ENCODE assay signal across 9 cellular contexts in genomic region chr19:10286803-10287737, GRCh38. TPM values are rescaled to one million over a fixed set of nuclear protein-coding genes. Genes with fewer than 3 reads are reported as not detected.
DNase-seq lines count a peak whose midpoint lies in the region; ATAC-seq, FAIRE-seq and TF ChIP-seq lines count a peak whose summit lies in the region.
"Had no signal": no experiment of that assay in that cellular context is flagged by ENCODE, and none has a peak within 500 bp of the region (broad histone marks: within the 10 kb centered on the region; RNA-seq: fewer than 3 reads in every experiment).

ICAM4 (plus strand) TSS chr19:10286955; CDS start chr19:10287013, 58 bp downstream.

- peak within 1 kb of the TSS; percentile 75 for H3K4me3 Mint-ChIP-seq in activated naive CD8-positive, alpha-beta T cell treated with anti-CD3 and anti-CD28 coated beads, Interleukin-2, amount 10 ng/mL, durations not matched to agents 7 days and 5 days

- TF ChIP-seq CTCF in Loucy (conservative IDR thresholded peaks at IDR 0.05; ENCODE audit: low read length) (no peak), left lung (IDR thresholded peaks at IDR 0.05) (no peak)

- H3K4me3 ChIP-seq in Loucy (ENCODE audit: low read length, poor library complexity, severe bottlenecking) (peak within 1 kb of the TSS; percentile 71), left lung (peak within 1 kb of the TSS in 1 of 2 donors; percentile 29)

- peak within 1 kb of the TSS; percentile 59 for H3K9ac ChIP-seq in Loucy (ENCODE audit: low read depth, low read length, poor library complexity, severe bottlenecking)

- peak; percentile 65 for ATAC-seq in activated naive CD8-positive, alpha-beta T cell treated with anti-CD3 and anti-CD28 coated beads, Interleukin-2, amount 10 ng/mL, durations not matched to agents 7 days and 5 days (ENCODE audit: low read depth)
- ATAC-seq in left lung (peak; percentile 51), GM21423 (IDR thresholded peaks at IDR 0.05; ENCODE audit: unreplicated experiment) (no peak), GM21447 (IDR thresholded peaks at IDR 0.05; ENCODE audit: unreplicated experiment) (no peak)

- peaks cover 47% of the 10 kb centered on the region for H3K4me1 Mint-ChIP-seq in activated naive CD8-positive, alpha-beta T cell treated with anti-CD3 and anti-CD28 coated beads, Interleukin-2, amount 10 ng/mL, durations not matched to agents 7 days and 5 days

- H3F3A ChIP-seq in Loucy (ENCODE audit: low read depth), result no peaks in the 10 kb centered on the region

- no peaks in the 10 kb centered on the region for H3K9me3 Mint-ChIP-seq in activated naive CD8-positive, alpha-beta T cell treated with anti-CD3 and anti-CD28 coated beads, Interleukin-2, amount 10 ng/mL, durations not matched to agents 7 days and 5 days

- intact Hi-C loops in left lung (cut with DNase I), result no loop called here

- peak within 1 kb of the TSS; percentile 92 for H2AFZ ChIP-seq in Loucy (ENCODE audit: low read length)

- peak within 1 kb of the TSS; percentile 42 for H3K27ac Mint-ChIP-seq in activated naive CD8-positive, alpha-beta T cell treated with anti-CD3 and anti-CD28 coated beads, Interleukin-2, amount 10 ng/mL, durations not matched to agents 7 days and 5 days

- H3K27me3 Mint-ChIP-seq in activated naive CD8-positive, alpha-beta T cell treated with anti-CD3 and anti-CD28 coated beads, Interleukin-2, amount 10 ng/mL, durations not matched to agents 7 days and 5 days, result peaks cover 41% of the 10 kb centered on the region

- no peak for TF ChIP-seq POLR2A in H54 (IDR thresholded peaks at IDR 0.05; ENCODE audit: low read depth, low read length)

- FAIRE-seq in H54 (lab: Jason Lieb, UNC), result no peak

- H3K36me3 ChIP-seq in Loucy (ENCODE audit: insufficient read depth, low read length) (peaks cover 17% of the 10 kb centered on the region; the same call in 1 of the 2 replicates), left lung (peaks cover 0 to 43% of the 10 kb centered on the region in 2 donors)

- H3K27ac ChIP-seq in left lung, result peak within 1 kb of the TSS; percentile 64 to 77
- H3K27ac ChIP-seq: tibial artery had no signal

- peak within 1 kb of the TSS; percentile 83 for H3K4me2 ChIP-seq in Loucy (ENCODE audit: low read depth, low read length, poor library complexity, severe bottlenecking)

- no peaks in the 10 kb centered on the region for H3K27me3 ChIP-seq in Loucy (ENCODE audit: insufficient read depth, low read length, poor library complexity, severe bottlenecking)
- H3K27me3 ChIP-seq in left lung, result peaks cover 9 to 49% of the 10 kb centered on the region in 2 donors

- peaks cover 18% of the 10 kb centered on the region for H3K36me3 Mint-ChIP-seq in activated naive CD8-positive, alpha-beta T cell treated with anti-CD3 and anti-CD28 coated beads, Interleukin-2, amount 10 ng/mL, durations not matched to agents 7 days and 5 days

- H3K9me2 ChIP-seq in Loucy (replicated peaks; ENCODE audit: low read depth, low read length), result no peaks in the 10 kb centered on the region

- no peaks in the 10 kb centered on the region for H3K79me2 ChIP-seq in Loucy (ENCODE audit: insufficient read depth, low read length)

- no peaks in the 10 kb centered on the region for H3K9me3 ChIP-seq in Loucy (ENCODE audit: insufficient read depth, low read depth, low read length)
- H3K9me3 ChIP-seq in left lung, result no peaks in the 10 kb centered on the region
- H3K9me3 ChIP-seq: tibial artery had no signal

- DNase-seq in CMK (ENCODE audit: low read depth) (peak; percentile 68), left lung (peak; percentile 85 to 89), NCI-H446 (lab: John Stamatoyannopoulos, UW) (no peak), H54 (ENCODE audit: insufficient read length, low spot score) (no peak)
- DNase-seq in activated naive CD8-positive, alpha-beta T cell treated with anti-CD3 and anti-CD28 coated beads, Interleukin-2, amount 10 ng/mL, durations not matched to agents 7 days and 5 days, result peak; percentile 72

- H3K4me1 ChIP-seq in Loucy (ENCODE audit: insufficient read depth, low read length, poor library complexity, severe bottlenecking) (peaks cover 29% of the 10 kb centered on the region), left lung (peaks cover 47 to 99% of the 10 kb centered on the region in 2 donors)

- POLR2A ChIA-PET in activated naive CD8-positive, alpha-beta T cell treated with anti-CD3 and anti-CD28 coated beads, Interleukin-2, amount 10 ng/mL, durations not matched to agents 7 days and 5 days (lab: Charles Lee), result interaction anchor here (0.7 to 3.1 kb wide), 6 partner anchors 9 to 131 kb away, joined by 3 to 49 read pairs (median 4); partner anchors contain the start of genes ICAM1 and RAVER1

- H4K20me1 ChIP-seq in Loucy (ENCODE audit: insufficient read depth, low read length, poor library complexity, severe bottlenecking), result no peaks in the 10 kb centered on the region

RNA-seq across cellular contexts. Expression of gene ICAM4, which starts in this region (rescaled TPM):
- total RNA-seq in activated naive CD8-positive, alpha-beta T cell treated with anti-CD3 and anti-CD28 coated beads, Interleukin-2, amount 10 ng/mL, durations not matched to agents 7 days and 5 days, result 1 to 10 TPM; 1.2 to 1.7 TPM
- 10 to 100 TPM in 1 of 2 donors, 1 to 10 TPM in 1; 4.5 to 17.9 TPM for total RNA-seq in left lung

Comparison
In these comparisons a context has a peak if more than half of its experiments do, and no peak if none do; other contexts are left out.
1. DNase-seq: peak in CMK (single experiment), activated naive CD8-positive, alpha-beta T cell treated with anti-CD3 and anti-CD28 coated beads, Interleukin-2, amount 10 ng/mL, durations not matched to agents 7 days and 5 days (single experiment) and left lung (2 of 2); none in NCI-H446 (0 of 2) and H54 (single experiment).
2. ATAC-seq: peak in activated naive CD8-positive, alpha-beta T cell treated with anti-CD3 and anti-CD28 coated beads, Interleukin-2, amount 10 ng/mL, durations not matched to agents 7 days and 5 days (single experiment) and left lung (single experiment); none in GM21423 (single experiment) and GM21447 (single experiment).